ENCODE assay signal across 9 cellular contexts in genomic region chr9:133956520-133957076, GRCh38. TPM values are rescaled to one million over a fixed set of nuclear protein-coding genes. Genes with fewer than 3 reads are reported as not detected.
DNase-seq lines count a peak whose midpoint lies in the region; ATAC-seq and TF ChIP-seq lines count a peak whose summit lies in the region.
"Had no signal": no experiment of that assay in that cellular context is flagged by ENCODE, and none has a peak within 500 bp of the region (broad histone marks: within the 10 kb centered on the region; RNA-seq: fewer than 3 reads in every experiment).

No MANE protein-coding gene starts in this region.

- peak overlapping the region; percentile 100 for H3K4me2 ChIP-seq in OCI-LY3 (ENCODE audit: low read length)

- no peaks in the 10 kb centered on the region for H3K27me3 ChIP-seq in CD4-positive, CD25-positive, alpha-beta regulatory T cell (ENCODE audit: control insufficient read depth, insufficient read depth, low read length)
- no peaks in the 10 kb centered on the region for H3K27me3 ChIP-seq in OCI-LY3 (ENCODE audit: low read depth, low read length)

- no peak for DNase-seq in CD4-positive, CD25-positive, alpha-beta regulatory T cell
- DNase-seq in inferior parietal cortex (ENCODE audit: extremely low spot score) = no peak
- no peak for DNase-seq in NCI-H2196 treated with DMSO at 0.1 percent for 48 hours (lab: John Stamatoyannopoulos, UW; ENCODE audit: unreplicated experiment)
- DNase-seq in NCI-H446 (lab: John Stamatoyannopoulos, UW) = no peak
- DNase-seq: KG1 had no signal

- no peak overlapping the region for H2AFZ ChIP-seq in OCI-LY3 (ENCODE audit: low read depth, low read length)

- H4K20me1 ChIP-seq in OCI-LY3 (ENCODE audit: insufficient read depth, low read length) = peaks cover 11% of the 10 kb centered on the region

- H3K9ac ChIP-seq in OCI-LY3 (ENCODE audit: low read length) = peak overlapping the region; percentile 97

- peaks cover 0 to 2% (median 0%) of the 10 kb centered on the region in 7 donors for H3K9me3 Mint-ChIP-seq in CD4-positive, CD25-positive, alpha-beta regulatory T cell
- H3K9me3 Mint-ChIP-seq in nephron = no peaks in the 10 kb centered on the region

- peak overlapping the region in 1 of 4 donors; percentile 1 for H3K4me3 Mint-ChIP-seq in CD4-positive, CD25-positive, alpha-beta regulatory T cell
- peak overlapping the region; percentile 61 to 75 (median 73) for H3K4me3 Mint-ChIP-seq in nephron

- no peaks in the 10 kb centered on the region for H3K36me3 ChIP-seq in CD4-positive, CD25-positive, alpha-beta regulatory T cell (ENCODE audit: control insufficient read depth, insufficient read depth, low read length)
- peaks cover 10% of the 10 kb centered on the region for H3K36me3 ChIP-seq in OCI-LY3 (replicated peaks; ENCODE audit: low read depth, low read length)

- peaks cover 0 to 17% (median 9%) of the 10 kb centered on the region in 4 donors for H3K4me1 Mint-ChIP-seq in CD4-positive, CD25-positive, alpha-beta regulatory T cell
- H3K4me1 Mint-ChIP-seq in nephron = peaks cover 59% of the 10 kb centered on the region

- no peak overlapping the region for H3K27ac ChIP-seq in CD4-positive, CD25-positive, alpha-beta regulatory T cell (ENCODE audit: insufficient read depth, low read length, poor library complexity, severe bottlenecking)
- H3K27ac ChIP-seq in OCI-LY3 (ENCODE audit: low read length) = peak overlapping the region; percentile 94

- no peak for ATAC-seq in CD4-positive, CD25-positive, alpha-beta regulatory T cell (ENCODE audit: low read depth in 2 of 2)
- ATAC-seq in esophagus mucosa (peak; percentile 17), GM18870 (IDR thresholded peaks at IDR 0.05; ENCODE audit: unreplicated experiment) (no peak)

- TF ChIP-seq CTCF in OCI-LY3 (IDR thresholded peaks at IDR 0.05; ENCODE audit: low read depth, low read length) (no peak), nephron (IDR thresholded peaks at IDR 0.05; ENCODE audit: unreplicated experiment in 3 of 3) (no peak)

- H3K36me3 Mint-ChIP-seq in CD4-positive, CD25-positive, alpha-beta regulatory T cell = no peaks in the 10 kb centered on the region
- no peaks in the 10 kb centered on the region for H3K36me3 Mint-ChIP-seq in nephron (ENCODE audit: low read depth)

- peaks cover 4% of the 10 kb centered on the region for H3K4me1 ChIP-seq in CD4-positive, CD25-positive, alpha-beta regulatory T cell (ENCODE audit: control insufficient read depth, insufficient read depth, low read length, poor library complexity, severe bottlenecking)
- H3K4me1 ChIP-seq in OCI-LY3 (ENCODE audit: low read length) = peaks cover 85% of the 10 kb centered on the region

- peak overlapping the region in 2 of 3 donors; percentile 55 to 86 for H3K27ac Mint-ChIP-seq in CD4-positive, CD25-positive, alpha-beta regulatory T cell
- peak overlapping the region; percentile 98 to 99 (median 99) for H3K27ac Mint-ChIP-seq in nephron

- no peak overlapping the region for H3K4me3 ChIP-seq in CD4-positive, CD25-positive, alpha-beta regulatory T cell (ENCODE audit: low read depth, low read length)
- peak overlapping the region; percentile 80 for H3K4me3 ChIP-seq in OCI-LY3 (ENCODE audit: low read length)

- peaks cover 85% of the 10 kb centered on the region for H3K79me2 ChIP-seq in OCI-LY3 (ENCODE audit: low read length)

- H3K9me3 ChIP-seq in CD4-positive, CD25-positive, alpha-beta regulatory T cell (ENCODE audit: control insufficient read depth in 2 of 2, low read length in 2 of 2) = no peaks in the 10 kb centered on the region
- H3K9me3 ChIP-seq in OCI-LY3 (ENCODE audit: insufficient read depth, low read length) = no peaks in the 10 kb centered on the region

- H3K27me3 Mint-ChIP-seq in CD4-positive, CD25-positive, alpha-beta regulatory T cell = no peaks in the 10 kb centered on the region
- H3K27me3 Mint-ChIP-seq in nephron (ENCODE audit: low read depth) = no peaks in the 10 kb centered on the region

RNA-seq across cellular contexts. Expression of gene VAV2, which starts 35.5 kb away (rescaled TPM):
- 0.67 TPM for total RNA-seq in CD4-positive, CD25-positive, alpha-beta regulatory T cell
- under 1 TPM in 3 of 4 donors, not detected in 1; 0.24 to 0.40 (median 0.35) TPM for polyA plus RNA-seq in CD4-positive, CD25-positive, alpha-beta regulatory T cell
- total RNA-seq in esophagus mucosa = 9.1 TPM
